Comparison of ENCODE assay signal across 18 cellular contexts in the genomic region with DNA sequence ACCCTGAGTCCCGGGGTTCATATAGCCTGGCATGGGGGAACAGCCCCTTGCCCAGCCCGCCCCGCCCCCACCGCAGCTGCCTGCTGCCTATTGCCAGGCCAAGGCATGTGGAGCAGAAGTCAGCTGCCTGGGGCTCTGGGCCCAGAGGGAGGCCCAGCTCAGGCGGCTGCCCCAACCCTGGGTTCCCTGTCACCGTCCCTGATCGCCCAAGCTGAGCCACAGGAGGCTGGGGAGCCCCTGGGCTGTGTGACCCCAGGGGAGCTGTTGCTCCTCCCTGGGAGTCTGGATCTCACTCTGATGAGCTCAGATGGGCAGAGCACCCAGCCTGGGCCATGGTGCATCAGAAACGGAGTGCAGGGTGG. TPM values are rescaled to one million over a fixed set of nuclear protein-coding genes. Genes with fewer than 3 reads are reported as not detected.
A peak's percentile ranks its signal among the peaks of the same experiment; 100 is the strongest.
DNase-seq lines count a peak whose midpoint lies in the region; ATAC-seq and TF ChIP-seq lines count a peak whose summit lies in the region.
"Had no signal": no experiment of that assay in that cellular context is flagged by ENCODE, and none has a peak within 500 bp of the region (broad histone marks: within the 10 kb centered on the region; RNA-seq: fewer than 3 reads in every experiment).

No MANE protein-coding gene starts in this region.

- H3K9me3 ChIP-seq in right cardiac atrium (ENCODE audit: control insufficient read depth, low read length) (no peaks in the 10 kb centered on the region), stomach smooth muscle (ENCODE audit: control insufficient read depth in 2 of 2, low read length in 2 of 2) (no peaks in the 10 kb centered on the region)
- H3K9me3 ChIP-seq: Peyer's patch had no signal

- POLR2A ChIA-PET in RWPE1 (lab: Yijun Ruan, JAX; ENCODE audit: low non-redundant PET): no interaction called here

- intact Hi-C loops in right cardiac atrium (cut with DNase I): no loop called here

- H3K4me1 ChIP-seq in right cardiac atrium (ENCODE audit: control insufficient read depth, insufficient read depth, low read length): no peaks in the 10 kb centered on the region
- peaks cover 50% of the 10 kb centered on the region for H3K4me1 ChIP-seq in stomach smooth muscle (ENCODE audit: control insufficient read depth, insufficient read depth, low read length)

- peaks cover 17% of the 10 kb centered on the region in 2 donors for H3K36me3 ChIP-seq in stomach smooth muscle (ENCODE audit: control insufficient read depth in 2 of 2, insufficient read depth in 2 of 2, low read length in 2 of 2)
- H3K36me3 ChIP-seq: Peyer's patch had no signal

- peak overlapping the region; percentile 33 for H3K4me3 ChIP-seq in right cardiac atrium (ENCODE audit: low read length)
- peak overlapping the region; percentile 86 to 91 for H3K4me3 ChIP-seq in stomach smooth muscle (ENCODE audit: low read length in 2 of 2)
- H3K4me3 ChIP-seq: lung had no signal

- H3K9ac ChIP-seq in stomach smooth muscle (ENCODE audit: low read length in 2 of 2): peak overlapping the region; percentile 94 to 98
- H3K9ac ChIP-seq: KMS-11 had no signal

- no peak for DNase-seq in RWPE1 (ENCODE audit: low spot score)
- DNase-seq in right cardiac atrium: peak in 1 of 3 donors; percentile 73
- DNase-seq: activated CD4-positive, alpha-beta T cell treated with anti-CD3 and anti-CD28 coated beads, Interleukin-2, amount 50 U/mL, for 1 hour; activated naive CD4-positive, alpha-beta T cell treated with Interleukin-2 at 50 U/mL for 16 hours; GF-D8; GOT3; NCI-H1092 treated with DMSO at 0.1 percent for 48 hours; NCI-H774; nephron progenitor cell; Peyer's patch; SW 1271 had no signal

- peak overlapping the region; percentile 93 for H3K27ac ChIP-seq in RWPE1
- H3K27ac ChIP-seq in right cardiac atrium (ENCODE audit: low read length): peak overlapping the region; percentile 66
- peak overlapping the region; percentile 100 for H3K27ac ChIP-seq in stomach smooth muscle (ENCODE audit: low read length)
- H3K27ac ChIP-seq: coronary artery, KMS-11 had no signal

- ATAC-seq in right cardiac atrium (peak; percentile 36 to 44), HG03354 (IDR thresholded peaks at IDR 0.05; ENCODE audit: poor library complexity, severe bottlenecking, unreplicated experiment) (no peak), GM21526 (IDR thresholded peaks at IDR 0.05; ENCODE audit: low FRiP score, unreplicated experiment) (no peak)

- WGBS in right cardiac atrium: 64% methylated on average over 8 of the region's 8 CpGs

- CTCF ChIA-PET in RWPE1 (lab: Yijun Ruan, JAX): interaction anchor here (0.6 to 1.3 kb wide), 3 partner anchors 8 to 79 kb away, joined by 3 to 4 read pairs (median 3); no protein-coding TSS in a partner anchor

- H3K27me3 ChIP-seq in right cardiac atrium (ENCODE audit: control insufficient read depth, insufficient read depth) (no peaks in the 10 kb centered on the region), stomach smooth muscle (ENCODE audit: control insufficient read depth in 1 of 2, insufficient read depth in 2 of 2, low read length in 2 of 2) (no peaks in the 10 kb centered on the region)
- H3K27me3 ChIP-seq: Peyer's patch had no signal

- no peak for TF ChIP-seq CTCF in RWPE1 (conservative IDR thresholded peaks at IDR 0.05; ENCODE audit: low read depth)

RNA-seq across cellular contexts. Expression of a gene that starts 1.4 kb away (rescaled TPM):
- total RNA-seq in right cardiac atrium: 100 to 1,000 TPM; 102 to 201 (median 112) TPM
- 171 TPM for polyA plus RNA-seq in right cardiac atrium

RNA-seq across cellular contexts. Expression of a gene that starts 18.1 kb away (rescaled TPM):
- 10 to 100 TPM; 25.5 to 60.3 (median 28.2) TPM for total RNA-seq in right cardiac atrium
- polyA plus RNA-seq in right cardiac atrium: 33.9 TPM
- polyA plus RNA-seq: BJ had no signal

RNA-seq across cellular contexts. Expression of a gene that starts 22.9 kb away (rescaled TPM):
- 1 to 10 TPM in 1 of 4 donors, under 1 TPM in 3; 0.20 to 1.1 (median 0.31) TPM for total RNA-seq in right cardiac atrium
- polyA plus RNA-seq in right cardiac atrium: 0.41 TPM

RNA-seq across cellular contexts. Expression of a gene that starts 42.6 kb away (rescaled TPM):
- 10 to 100 TPM in 1 of 4 donors, 1 to 10 TPM in 3; 4.2 to 10.4 (median 7.9) TPM for total RNA-seq in right cardiac atrium
- 11.5 TPM for polyA plus RNA-seq in right cardiac atrium

RNA-seq across cellular contexts. Expression of a gene that starts 44.8 kb away (rescaled TPM):
- total RNA-seq in right cardiac atrium: 10 to 100 TPM; 20.6 to 30.5 (median 28.6) TPM
- 31.4 TPM for polyA plus RNA-seq in right cardiac atrium

Comparison
In these comparisons a context has a peak if more than half of its experiments do, and no peak if none do; other contexts are left out.
1. ATAC-seq: peak in right cardiac atrium (2 of 2); none in HG03354 (single experiment) and GM21526 (single experiment).
2. Peak in every context shown above with its lines, with median percentiles within 50 percentile points of each other: H3K27ac ChIP-seq.